20 cellular contexts compared by ENCODE assay signal in the genomic region with DNA sequence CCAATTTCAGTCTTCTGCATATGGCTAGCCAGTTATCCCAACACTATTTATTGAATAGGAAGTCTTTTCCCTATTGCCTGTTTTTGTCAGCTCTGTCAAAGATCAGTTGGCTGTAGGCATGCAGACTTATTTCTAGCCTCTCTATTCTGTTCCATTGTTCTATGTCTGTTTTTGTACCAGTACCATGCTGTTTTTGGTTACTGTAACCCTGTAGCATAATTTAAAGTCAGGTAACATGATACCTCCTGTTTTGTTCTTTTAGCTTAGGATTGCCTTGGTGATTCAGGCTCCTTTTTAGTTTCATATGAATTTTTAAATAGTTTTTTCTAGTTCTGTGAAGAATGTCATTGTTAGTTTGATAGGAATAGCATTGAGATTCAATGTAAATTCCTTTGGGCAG.
DNase-seq lines count a peak whose midpoint lies in the region; ATAC-seq and TF ChIP-seq lines count a peak whose summit lies in the region.
"Had no signal": no experiment of that assay in that cellular context is flagged by ENCODE, and none has a peak within 500 bp of the region (broad histone marks: within the 10 kb centered on the region; RNA-seq: fewer than 3 reads in every experiment).

No MANE protein-coding gene starts in this region.

- no peak for ATAC-seq in HG02759 (IDR thresholded peaks at IDR 0.05; ENCODE audit: unreplicated experiment)

- H3K9me3 ChIP-seq in adipocyte (ENCODE audit: control insufficient read depth, low read length) (no peaks in the 10 kb centered on the region), Peyer's patch (no peaks in the 10 kb centered on the region)
- H3K9me3 ChIP-seq: MG63 had no signal

- H3K27me3 ChIP-seq in adipocyte (replicated peaks; ENCODE audit: control insufficient read depth, insufficient read depth, low read length) (no peaks in the 10 kb centered on the region), Peyer's patch (no peaks in the 10 kb centered on the region)
- H3K27me3 ChIP-seq: MG63 had no signal

- H3K9ac ChIP-seq in adipocyte (ENCODE audit: low read length), result no peak overlapping the region
- H3K9ac ChIP-seq: KMS-11 had no signal

- TF ChIP-seq CTCF in Peyer's patch (IDR thresholded peaks at IDR 0.05), result no peak

- DNase-seq in DMS 273 treated with DMSO at 0.1 percent for 48 hours (lab: John Stamatoyannopoulos, UW) (peak; percentile 4), DMS 273 (lab: John Stamatoyannopoulos, UW; ENCODE audit: unreplicated experiment) (no peak), LHCN-M2 (ENCODE audit: low read depth) (peak; percentile 62), adipocyte (ENCODE audit: low read depth) (peak; percentile 24), left kidney (ENCODE audit: low read depth, low spot score) (peak; percentile 7), NCI-H1694 treated with DMSO at 0.1 percent for 48 hours (lab: John Stamatoyannopoulos, UW) (no peak), Peyer's patch (no peak)
- DNase-seq: AML-193, DND-41, MG63, NCI-H1092, NCI-H1436 treated with DMSO at 0.1 percent for 48 hours, NCI-H2081 treated with DMSO at 0.1 percent for 48 hours, NCI-H446, NCI-H774, SHP77 had no signal

- H3K4me3 ChIP-seq in adipocyte (ENCODE audit: low read length), result no peak overlapping the region
- no peak overlapping the region for H3K4me3 ChIP-seq in Peyer's patch
- H3K4me3 ChIP-seq: MG63 had no signal

- H3K27ac ChIP-seq in Peyer's patch, result no peak overlapping the region
- H3K27ac ChIP-seq: 22Rv1, C4-2B, KMS-11 had no signal

- TF ChIP-seq POLR2A in Peyer's patch (IDR thresholded peaks at IDR 0.05), result no peak

- no peaks in the 10 kb centered on the region for H3K4me1 ChIP-seq in adipocyte (ENCODE audit: control insufficient read depth, insufficient read depth, low read length)
- H3K4me1 ChIP-seq in Peyer's patch, result no peaks in the 10 kb centered on the region

- H3K36me3 ChIP-seq in adipocyte (ENCODE audit: control insufficient read depth, insufficient read depth, low read length, severe bottlenecking), result no peaks in the 10 kb centered on the region
- H3K36me3 ChIP-seq in Peyer's patch, result no peaks in the 10 kb centered on the region
- H3K36me3 ChIP-seq: MG63 had no signal

Comparison
In these comparisons a context has a peak if more than half of its experiments do, and no peak if none do; other contexts are left out.
1. DNase-seq: peak in DMS 273 treated with DMSO at 0.1 percent for 48 hours (single experiment), LHCN-M2 (single experiment), adipocyte (single experiment) and left kidney (single experiment); none in DMS 273 (single experiment), NCI-H1694 treated with DMSO at 0.1 percent for 48 hours (single experiment) and Peyer's patch (0 of 3).